ENCODE assay signal across 8 cellular contexts in genomic region chr12:56029666-56030293, GRCh38. TPM values are rescaled to one million over a fixed set of nuclear protein-coding genes. Genes with fewer than 3 reads are reported as not detected.
DNase-seq lines count a peak whose midpoint lies in the region; ATAC-seq and TF ChIP-seq lines count a peak whose summit lies in the region.

No MANE protein-coding gene starts in this region.

- H3K9me3 ChIP-seq in MG63: no peaks in the 10 kb centered on the region

- DNase-seq in stimulated activated CD4-positive, alpha-beta T cell treated with anti-CD3 and anti-CD28 coated beads, Interleukin-15, amount 100 ng/mL, for 24 hours: peak; percentile 52
- no peak for DNase-seq in stimulated activated CD4-positive, alpha-beta T cell treated with anti-CD3 and anti-CD28 coated beads, Interleukin-12 subunit alpha, Interleukin-12 subunit beta, amount 100 ng/mL, for 4 hours
- DNase-seq in MG63: peak; percentile 43
- DNase-seq in T1000 (lab: John Stamatoyannopoulos, UW): peak; percentile 23
- peak; percentile 31 to 71 for DNase-seq in dermis microvascular lymphatic vessel endothelial cell (ENCODE audit: low read depth in 2 of 2)
- peak in 1 of 2 experiments; percentile 52 for DNase-seq in mesothelial cell of epicardium (ENCODE audit: low spot score in 2 of 2, unreplicated experiment in 2 of 2)

- peaks cover 30% of the 10 kb centered on the region for H3K36me3 Mint-ChIP-seq in mesothelial cell of epicardium

- peak; percentile 72 for TF ChIP-seq CTCF in mesothelial cell of epicardium (IDR thresholded peaks at IDR 0.05; ENCODE audit: unreplicated experiment)

- no peaks in the 10 kb centered on the region for H3K36me3 ChIP-seq in MG63

- no peak overlapping the region for H3K4me3 ChIP-seq in MG63

- H3K27me3 ChIP-seq in MG63: no peaks in the 10 kb centered on the region

- H3K27ac Mint-ChIP-seq in mesothelial cell of epicardium: peak overlapping the region; percentile 94

- ATAC-seq in GM21526 (IDR thresholded peaks at IDR 0.05; ENCODE audit: low FRiP score, unreplicated experiment) (no peak), GM19397 (IDR thresholded peaks at IDR 0.05; ENCODE audit: unreplicated experiment) (no peak)

- no peak overlapping the region for H3K4me3 Mint-ChIP-seq in mesothelial cell of epicardium

- no peaks in the 10 kb centered on the region for H3K27me3 Mint-ChIP-seq in mesothelial cell of epicardium (ENCODE audit: low read depth)

- peaks cover 26% of the 10 kb centered on the region for H3K4me1 Mint-ChIP-seq in mesothelial cell of epicardium

- H3K9me3 Mint-ChIP-seq in mesothelial cell of epicardium: no peaks in the 10 kb centered on the region

RNA-seq across cellular contexts. Expression of gene IKZF4, which starts 8.9 kb away (rescaled TPM):
- total RNA-seq in MG63 (2014; rRNA removed; shearing (Covaris generic); ENCODE audit: low replicate concordance): 0.30 and 0.54 TPM in 2 replicates
- total RNA-seq in dermis microvascular lymphatic vessel endothelial cell (0.13 and 0.38 TPM in 2 replicates), mesothelial cell of epicardium (16.2 to 22.5 TPM (median 18.6 TPM) in 3 replicates)

RNA-seq across cellular contexts. Expression of gene RPS26, which starts 11.9 kb away (rescaled TPM):
- 313 and 847 TPM in 2 replicates for total RNA-seq in MG63 (2014; rRNA removed; shearing (Covaris generic); ENCODE audit: low replicate concordance)
- total RNA-seq in dermis microvascular lymphatic vessel endothelial cell: 90.9 and 107 TPM in 2 replicates
- 20.6 to 25.7 TPM (median 25.2 TPM) in 3 replicates for total RNA-seq in mesothelial cell of epicardium

RNA-seq across cellular contexts. Expression of gene SUOX, which starts 32.7 kb away (rescaled TPM):
- total RNA-seq in MG63 (2014; rRNA removed; shearing (Covaris generic); ENCODE audit: low replicate concordance): 9.7 and 23.4 TPM in 2 replicates
- total RNA-seq in dermis microvascular lymphatic vessel endothelial cell: 9.0 and 11.1 TPM in 2 replicates
- 37.1 to 38.9 TPM (median 38.1 TPM) in 3 replicates for total RNA-seq in mesothelial cell of epicardium

RNA-seq across cellular contexts. Expression of gene ERBB3, which starts 50.2 kb away (rescaled TPM):
- total RNA-seq in MG63 (2014; rRNA removed; shearing (Covaris generic); ENCODE audit: low replicate concordance): 0.56 TPM in 1 of 2 replicates, not detected in the other
- total RNA-seq in dermis microvascular lymphatic vessel endothelial cell (0.25 and 0.26 TPM in 2 replicates), mesothelial cell of epicardium (58.2 to 59.1 TPM (median 59.0 TPM) in 3 replicates)

RNA-seq across cellular contexts. Expression of gene RAB5B, which starts 55.9 kb away (rescaled TPM):
- 16.5 and 18.6 TPM in 2 replicates for total RNA-seq in MG63 (2014; rRNA removed; shearing (Covaris generic); ENCODE audit: low replicate concordance)
- total RNA-seq in dermis microvascular lymphatic vessel endothelial cell: 37.2 and 46.9 TPM in 2 replicates
- total RNA-seq in mesothelial cell of epicardium: 99.3 to 104 TPM (median 101 TPM) in 3 replicates

Comparison
In these comparisons a context has a peak if more than half of its experiments do, and no peak if none do; other contexts are left out.
1. RNA of gene IKZF4, which starts 8.9 kb away (total RNA-seq): 16.2 to 22.5 TPM in mesothelial cell of epicardium; 0.30 to 0.54 TPM in MG63 and 0.13 to 0.38 TPM in dermis microvascular lymphatic vessel endothelial cell; every median in the first group is over 10 times any median in the second.